Comparison of ENCODE assay signal across 9 cellular contexts in genomic region chr11:31870609-31871309, GRCh38. TPM values are rescaled to one million over a fixed set of nuclear protein-coding genes. Genes with fewer than 3 reads are reported as not detected.
A peak's percentile ranks its signal among the peaks of the same experiment; 100 is the strongest.
DNase-seq lines count a peak whose midpoint lies in the region; ATAC-seq, FAIRE-seq and TF ChIP-seq lines count a peak whose summit lies in the region.
"Had no signal": no experiment of that assay in that cellular context is flagged by ENCODE, and none has a peak within 500 bp of the region (broad histone marks: within the 10 kb centered on the region; RNA-seq: fewer than 3 reads in every experiment).

No MANE protein-coding gene starts in this region.

- POLR2A ChIA-PET in K562 (lab: Yijun Ruan, JAX) = interaction anchor here (0.8 kb wide), 1 partner anchor 631 kb away, joined by 5 read pairs; no protein-coding TSS in a partner anchor

- CTCF ChIA-PET in K562 (lab: Yijun Ruan, JAX; ENCODE audit: low intra/inter-chr PET ratio) = interaction anchor here (0.7 to 1.8 kb wide), 7 partner anchors 383 to 764 kb away, joined by 3 to 9 read pairs (median 4); no protein-coding TSS in a partner anchor

- H3K23me2 ChIP-seq in H9 (ENCODE audit: insufficient read length, low read depth, low read length, poor library complexity, severe bottlenecking) = no peaks in the 10 kb centered on the region

- H4K91ac ChIP-seq in H9 (ENCODE audit: insufficient read length, low read depth, low read length) = no peak overlapping the region

- no peak overlapping the region for H2BK120ac ChIP-seq in H9 (ENCODE audit: low read depth, low read length, poor library complexity, severe bottlenecking)

- ATAC-seq in K562 (peak; percentile 92), GM19455 (IDR thresholded peaks at IDR 0.05; ENCODE audit: unreplicated experiment) (no peak), GM18502 (IDR thresholded peaks at IDR 0.05; ENCODE audit: poor library complexity, unreplicated experiment) (no peak)

- H4K20me1 ChIP-seq in H9 (ENCODE audit: control insufficient read depth, insufficient read depth, insufficient read length) (no peaks in the 10 kb centered on the region), K562 (replicated peaks; ENCODE audit: control insufficient read depth, insufficient read depth, low read length) (no peaks in the 10 kb centered on the region)

- no peak overlapping the region for H2AFZ ChIP-seq in H9 (ENCODE audit: low read length)
- no peak overlapping the region for H2AFZ ChIP-seq in K562 (ENCODE audit: low read depth, low read length)

- H3K23ac ChIP-seq in H9 (ENCODE audit: insufficient read length, low read depth, low read length) = no peak overlapping the region

- H3K27me3 Mint-ChIP-seq in H9 (ENCODE audit: low read depth) = peaks cover 59% of the 10 kb centered on the region

- intact Hi-C loops in K562 (cut with micrococcal nuclease) (loop anchor here (1.0 to 2.0 kb wide), 5 partner anchors 229 to 630 kb away; no protein-coding TSS in a partner anchor), stomach (cut with DNase I; ENCODE audit: low total_unique reads) (no loop called here)

- H3K4me1 Mint-ChIP-seq in H9 = peaks cover 40 to 44% of the 10 kb centered on the region in 2 experiments
- H3K4me1 Mint-ChIP-seq: T-cell had no signal

- no peaks in the 10 kb centered on the region for H3K27me3 ChIP-seq in H9 (ENCODE audit: insufficient read depth, low read length)
- H3K27me3 ChIP-seq in K562 (ENCODE audit: control insufficient read depth in 2 of 2, insufficient read depth in 2 of 2, low read length in 2 of 2) = peaks cover 5 to 12% of the 10 kb centered on the region in 2 experiments; a peak in 2 of 5 replicates
- peaks cover 0 to 50% (median 0%) of the 10 kb centered on the region in 3 donors for H3K27me3 ChIP-seq in stomach

- peak; percentile 91 for TF ChIP-seq CTCF in D721Med (IDR thresholded peaks at IDR 0.05; ENCODE audit: insufficient read depth, missing control alignments)
- TF ChIP-seq CTCF in H9 (conservative IDR thresholded peaks at IDR 0.05) = peak; percentile 74
- TF ChIP-seq CTCF in K562 (IDR thresholded peaks at IDR 0.05 in 2 of 3, conservative IDR thresholded peaks at IDR 0.05 in 1 of 3; ENCODE audit: insufficient read depth in 2 of 3, low read depth in 1 of 3, low read length in 3 of 3) = peak; percentile 73 to 81 (median 79)
- peak in 4 of 7 experiments; percentile 36 to 66 (median 44) for TF ChIP-seq CTCF in stomach (IDR thresholded peaks at IDR 0.05)

- H2BK5ac ChIP-seq in H9 (ENCODE audit: insufficient read length, low read length) = no peak overlapping the region

- H3K27ac Mint-ChIP-seq in H9 = no peak overlapping the region
- H3K27ac Mint-ChIP-seq: T-cell had no signal

- TF ChIP-seq POLR2A in K562 (conservative IDR thresholded peaks at IDR 0.05) = no peak
- TF ChIP-seq POLR2A in stomach (IDR thresholded peaks at IDR 0.05) = no peak

- no TSS peak for BruUV-seq in K562 (replicated peaks; lab: Mats Ljungman, UMichigan)

- H3K56ac ChIP-seq in H9 (ENCODE audit: insufficient read length, low read depth, low read length) = no peak overlapping the region

- H2AK5ac ChIP-seq in H9 (ENCODE audit: insufficient read length, low read length) = no peak overlapping the region

- DNase-seq in D721Med (ENCODE audit: insufficient read length, low spot score) (peak; percentile 47), H9 (peak; percentile 92), NCI-H774 (lab: John Stamatoyannopoulos, UW) (peak; percentile 13), K562 (ENCODE audit: extremely low read depth in 1 of 4, low spot score in 3 of 4) (peak; percentile 32 to 66 (median 37)), iPS-NIHi11 (ENCODE audit: low spot score) (peak; percentile 82), stomach (peak; percentile 50)

- no peaks in the 10 kb centered on the region; a peak in 1 of 5 replicates for H3K9me3 Mint-ChIP-seq in H9

- no peak overlapping the region for H3K9ac ChIP-seq in H9 (ENCODE audit: extremely low read depth, insufficient read length, low read length)
- no peak overlapping the region for H3K9ac ChIP-seq in K562 (ENCODE audit: insufficient read depth in 1 of 2, low read depth in 2 of 2, low read length in 2 of 2)

- H3K4me3 ChIP-seq in K562 (no peak overlapping the region), stomach (no peak overlapping the region)

- H2BK12ac ChIP-seq in H9 (ENCODE audit: insufficient read length, low read depth, low read length) = no peak overlapping the region

- H3K4me2 ChIP-seq in H9 (ENCODE audit: insufficient read depth, insufficient read length, low read length) (peak overlapping the region; percentile 38), K562 (ENCODE audit: insufficient read depth, low read length) (no peak overlapping the region; the same call in 1 of the 2 replicates)

- no peak overlapping the region for H3K18ac ChIP-seq in H9 (ENCODE audit: insufficient read length, low read depth, low read length)

- H3K9me3 ChIP-seq in H9 (ENCODE audit: control insufficient read depth, low read depth, low read length) (no peaks in the 10 kb centered on the region), K562 (replicated peaks; ENCODE audit: control insufficient read depth, insufficient read depth, low read depth, low read length) (no peaks in the 10 kb centered on the region), stomach (peaks cover 0 to 4% (median 0%) of the 10 kb centered on the region in 4 donors)

- H3K79me2 ChIP-seq in H9 (ENCODE audit: insufficient read depth, low read length) = no peaks in the 10 kb centered on the region
- no peaks in the 10 kb centered on the region for H3K79me2 ChIP-seq in K562 (ENCODE audit: control insufficient read depth, insufficient read depth, low read length)

- H3K79me1 ChIP-seq in H9 (ENCODE audit: insufficient read depth, low read depth, low read length, poor library complexity, severe bottlenecking) = no peaks in the 10 kb centered on the region

- H3K36me3 ChIP-seq in K562 (ENCODE audit: control insufficient read depth, insufficient read depth, low read length) = no peaks in the 10 kb centered on the region
- H3K36me3 ChIP-seq in stomach = no peaks in the 10 kb centered on the region

- FAIRE-seq in D721Med (lab: Jason Lieb, UNC) (no peak), K562 (lab: Jason Lieb, UNC) (peak; percentile 68)

- no peak overlapping the region for H2BK15ac ChIP-seq in H9 (ENCODE audit: low read depth, low read length)

- peaks cover 2% of the 10 kb centered on the region; the same call in 1 of the 2 replicates for H3K4me1 ChIP-seq in H9 (ENCODE audit: insufficient read depth, low read length)
- H3K4me1 ChIP-seq in K562 (replicated peaks in 1 of 2; ENCODE audit: control insufficient read depth in 2 of 2, insufficient read depth in 2 of 2, low read length in 2 of 2) = no peaks in the 10 kb centered on the region
- peaks cover 0 to 7% (median 0%) of the 10 kb centered on the region in 4 donors for H3K4me1 ChIP-seq in stomach

- no peak overlapping the region for H2BK20ac ChIP-seq in H9 (ENCODE audit: low read depth, low read length, poor library complexity, severe bottlenecking)

- H3K4me3 Mint-ChIP-seq in H9 = peak overlapping the region; percentile 41 to 51; a peak in 2 of 5 replicates
- H3K4me3 Mint-ChIP-seq: T-cell had no signal

- H4K8ac ChIP-seq in H9 (replicated peaks; ENCODE audit: insufficient read length, low read depth, low read length) = no peak overlapping the region

- in situ Hi-C loops in K562 (cut with MboI) = loop anchor here (5.0 to 10.0 kb wide), 3 partner anchors 226 to 626 kb away; no protein-coding TSS in a partner anchor

- H3K4ac ChIP-seq in H9 (ENCODE audit: low read depth, low read length) = no peak overlapping the region

- H3K36me3 Mint-ChIP-seq in H9 (ENCODE audit: insufficient read depth in 1 of 3, low read depth in 3 of 3) = no peaks in the 10 kb centered on the region
- H3K36me3 Mint-ChIP-seq: T-cell had no signal

- TF ChIP-seq EP300 in K562 (IDR thresholded peaks at IDR 0.05; ENCODE audit: low read length) = no peak
- no peak for TF ChIP-seq EP300 in stomach (IDR thresholded peaks at IDR 0.05)

- TF ChIP-seq RAD21 in K562 (CRISPR knock-in tag; conservative IDR thresholded peaks at IDR 0.05 in 1 of 2, IDR thresholded peaks at IDR 0.05 in 1 of 2) = peak; percentile 81 to 91

- no peaks in the 10 kb centered on the region for H3K9me1 ChIP-seq in K562 (ENCODE audit: control insufficient read depth, insufficient read depth, low read length)

- H3T11ph ChIP-seq in H9 (ENCODE audit: low read length) = no peak overlapping the region

- H3K14ac ChIP-seq in H9 (ENCODE audit: insufficient read depth, low read length) = no peak overlapping the region

- H3K27ac ChIP-seq in H9 (ENCODE audit: insufficient read length, low read depth, low read length) (no peak overlapping the region), K562 (ENCODE audit: extremely low read depth, low read depth, low read length) (no peak overlapping the region), stomach (no peak overlapping the region)

- WGBS in H9 (ENCODE audit: extremely low coverage, insufficient read length, low lambda C conversion rate) = no CpG with 5 or more reads among the region's 13 CpGs
- 0% methylated on average over 13 of the region's 13 CpGs for WGBS in K562 (ENCODE audit: insufficient coverage, low coverage, missing lambda C conversion rate)
- 7 to 14% (median 13%) methylated on average over 13 of the region's 13 CpGs for WGBS in stomach, 5 donors

- no peak overlapping the region for H4K5ac ChIP-seq in H9 (ENCODE audit: insufficient read length, low read depth, low read length)

TF ChIP-seq in K562, 482 proteins besides CTCF, POLR2A, EP300 and RAD21 (continues in another document):
- TF ChIP-seq ARID2 (IDR thresholded peaks at IDR 0.05) = peak; percentile 65; the same call in 1 of the 2 replicates

RNA-seq across cellular contexts. Expression of gene PAX6, which starts 59.6 kb away (rescaled TPM):
- total RNA-seq in H9 (2021) (0.11 TPM in 1 of 2 replicates, not detected in the other), K562 (2014; rRNA removed) (5.9 and 6.3 TPM in 2 replicates), K562 (2014; rRNA removed; fragmentation: Illumina TruSeq; extraction: Trizol) (5.3 and 7.1 TPM in 2 replicates), K562 (2015; rRNA removed; fragmentation: Illumina TruSeq; extraction: Trizol) (4.6 and 4.7 TPM in 2 replicates), K562 (2021) (5.7 and 5.9 TPM in 2 replicates), stomach (10 to 100 TPM in 1 of 5 donors, 1 to 10 TPM in 1, under 1 TPM in 2, not detected in 1; 0.45 to 57.9 (median 4.8) TPM)
- 4.4 and 7.3 TPM in 2 replicates for total RNA-seq in K562 (2011; cell fraction: chromatin; rRNA removed; ENCODE audit: low replicate concordance)
- total RNA-seq in K562 (2011; cell fraction: nucleolus; rRNA removed) = 2.0 and 3.3 TPM in 2 replicates
- total RNA-seq in K562 (2011; cell fraction: nucleoplasm; rRNA removed) = 3.7 and 4.1 TPM in 2 replicates
- polyA plus RNA-seq in K562 (2011; rRNA removed) (2.5 and 6.8 TPM in 2 replicates), K562 (2014; fragmentation: Illumina TruSeq; extraction: Trizol) (10.9 and 12.3 TPM in 2 replicates), K562 (2014; fragmentation: Nextera tagmentation; extraction: Ambion mirVana) (1 to 10 TPM; 1.5 to 2.6 TPM), K562 (2014; rRNA removed) (7.2 TPM in 2 replicates), stomach (1 to 10 TPM in 2 of 3 donors, under 1 TPM in 1; 0.03 to 5.3 (median 1.2) TPM)
- polyA plus RNA-seq in K562 (2011; cell fraction: cytosol; rRNA removed) = 3.1 and 8.7 TPM in 2 replicates
- 9.3 and 26.6 TPM in 2 replicates for polyA plus RNA-seq in K562 (2011; cell fraction: nucleus; rRNA removed)
- 4.8 and 22.9 TPM in 2 replicates for polyA plus RNA-seq in K562 (2012)
- 4.2 and 9.1 TPM in 2 replicates for polyA minus RNA-seq in K562 (2011; rRNA and poly(A)+ RNA removed)
- polyA minus RNA-seq in K562 (2011; cell fraction: cytosol; rRNA and poly(A)+ RNA removed) = 2.3 and 6.0 TPM in 2 replicates
- polyA minus RNA-seq in K562 (2011; cell fraction: nucleus; rRNA and poly(A)+ RNA removed) = 3.9 and 17.3 TPM in 2 replicates
- total RNA-seq: T-cell had no signal

Comparison
In these comparisons a context has a peak if more than half of its experiments do, and no peak if none do; other contexts are left out.
1. DNase-seq: peak in every context shown above with its lines; median percentile 92 in H9; 82 in iPS-NIHi11; 50 in stomach; 47 in D721Med; 37 in K562; 13 in NCI-H774.